In the genomic region with DNA sequence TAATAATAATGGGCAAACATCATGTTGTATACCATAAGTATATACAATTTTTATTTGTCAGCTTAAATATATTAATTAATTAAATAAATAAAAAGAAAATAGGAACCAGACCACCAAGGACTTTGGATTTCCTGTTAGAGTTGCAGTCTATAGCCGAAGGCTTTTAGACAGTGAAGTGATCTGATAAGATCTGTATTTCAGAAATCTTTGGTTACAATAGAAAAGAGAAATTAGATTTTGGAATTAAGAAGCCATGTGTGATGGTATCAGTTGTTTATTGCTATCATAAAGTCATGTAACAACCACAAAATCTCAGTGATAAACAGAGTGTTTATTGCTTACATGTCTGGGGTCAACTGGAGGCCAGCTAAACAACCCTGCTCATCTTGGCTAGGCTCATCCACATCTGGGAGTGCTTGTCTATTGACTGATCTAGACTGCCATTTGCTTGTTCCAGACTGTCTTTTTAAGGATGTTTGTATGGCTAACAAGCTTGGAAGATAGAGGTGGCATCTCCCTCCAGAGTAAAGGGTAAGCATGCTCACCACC, we compare ENCODE assay signal across 17 cellular contexts.
DNase-seq lines count a peak whose midpoint lies in the region; ATAC-seq and TF ChIP-seq lines count a peak whose summit lies in the region.
"Had no signal": no experiment of that assay in that cellular context is flagged by ENCODE, and none has a peak within 500 bp of the region (broad histone marks: within the 10 kb centered on the region; RNA-seq: fewer than 3 reads in every experiment).

No MANE protein-coding gene starts in this region.

- H3K4me3 ChIP-seq in SK-N-SH (ENCODE audit: low read depth in 2 of 2, low read length in 1 of 2), result no peak overlapping the region
- H3K4me3 ChIP-seq in fibroblast of villous mesenchyme (ENCODE audit: low read depth, low read length), result no peak overlapping the region
- H3K4me3 ChIP-seq: BLaER1, GM12878 had no signal

- no peak for TF ChIP-seq RAD21 in SK-N-SH (IDR thresholded peaks at IDR 0.05; ENCODE audit: low read length)

- no peaks in the 10 kb centered on the region for H3K9me2 ChIP-seq in SK-N-SH

- no peaks in the 10 kb centered on the region for H3K9me3 Mint-ChIP-seq in activated T-cell treated with anti-CD3 and anti-CD28 coated beads, Interleukin-2, amount 50 U/mL, for 24 hours

- H4K20me1 ChIP-seq in SK-N-SH (ENCODE audit: insufficient read depth), result no peaks in the 10 kb centered on the region
- H4K20me1 ChIP-seq: BLaER1 had no signal

- H3K4me2 ChIP-seq in SK-N-SH, result no peak overlapping the region
- H3K4me2 ChIP-seq: BLaER1 had no signal

- no peak overlapping the region for H3K27ac Mint-ChIP-seq in activated T-cell treated with anti-CD3 and anti-CD28 coated beads, Interleukin-2, amount 50 U/mL, for 24 hours
- H3K27ac Mint-ChIP-seq: CD4-positive, alpha-beta memory T cell had no signal

- H3K27me3 ChIP-seq in SK-N-SH (ENCODE audit: insufficient read depth), result no peaks in the 10 kb centered on the region; the same call in 1 of the 2 replicates

- no peak overlapping the region for H2AFZ ChIP-seq in SK-N-SH (ENCODE audit: low read depth)

- H3K9ac ChIP-seq in SK-N-SH, result no peak overlapping the region
- H3K9ac ChIP-seq: BLaER1 had no signal

- no peak for TF ChIP-seq EP300 in SK-N-SH (IDR thresholded peaks at IDR 0.05; ENCODE audit: borderline replicate concordance in 1 of 2, low read depth in 1 of 2, low read length in 1 of 2)

- H3K4me1 Mint-ChIP-seq in activated T-cell treated with anti-CD3 and anti-CD28 coated beads, Interleukin-2, amount 50 U/mL, for 24 hours (ENCODE audit: low read depth), result peaks cover 4% of the 10 kb centered on the region
- H3K4me1 Mint-ChIP-seq: CD4-positive, alpha-beta memory T cell had no signal

- ATAC-seq in HG02571 (IDR thresholded peaks at IDR 0.05; ENCODE audit: unreplicated experiment), result no peak
- ATAC-seq: GM12878, HCT116 had no signal

- POLR2A ChIA-PET in SK-N-SH (lab: Yijun Ruan, JAX), result no interaction called here

- WGBS in SK-N-SH (ENCODE audit: low lambda C conversion rate), result 18% methylated on average over 1 of the region's 1 CpG

- no peak overlapping the region for H3K4me3 Mint-ChIP-seq in activated T-cell treated with anti-CD3 and anti-CD28 coated beads, Interleukin-2, amount 50 U/mL, for 24 hours
- H3K4me3 Mint-ChIP-seq: CD14-positive monocyte; CD4-positive, alpha-beta memory T cell had no signal

- CTCF ChIA-PET in SK-N-SH (lab: Yijun Ruan, JAX), result no interaction called here

- peaks cover 19% of the 10 kb centered on the region for H3K27me3 Mint-ChIP-seq in activated T-cell treated with anti-CD3 and anti-CD28 coated beads, Interleukin-2, amount 50 U/mL, for 24 hours
- H3K27me3 Mint-ChIP-seq: CD4-positive, alpha-beta memory T cell had no signal

- no peaks in the 10 kb centered on the region for H3K36me3 Mint-ChIP-seq in activated T-cell treated with anti-CD3 and anti-CD28 coated beads, Interleukin-2, amount 50 U/mL, for 24 hours (ENCODE audit: low read depth)
- H3K36me3 Mint-ChIP-seq: CD14-positive monocyte; CD4-positive, alpha-beta memory T cell had no signal

- H3K4me1 ChIP-seq in SK-N-SH (ENCODE audit: control insufficient read depth in 1 of 2, insufficient read depth in 2 of 2, low read depth in 1 of 2, low read length in 1 of 2), result 0 out of 4 replicates have a peak, but pooled peaks cover 0 to 2% of the 10 kb centered on the region in 2 experiments
- H3K4me1 ChIP-seq: BLaER1 had no signal

- H3K9me3 ChIP-seq in SK-N-SH, result no peaks in the 10 kb centered on the region

- TF ChIP-seq CTCF in SK-N-SH (IDR thresholded peaks at IDR 0.05) (no peak), fibroblast of villous mesenchyme (IDR thresholded peaks at IDR 0.05; ENCODE audit: insufficient read depth, low read depth, low read length) (no peak)

- no peaks in the 10 kb centered on the region for H3K79me2 ChIP-seq in SK-N-SH (ENCODE audit: insufficient read depth)

- no peaks in the 10 kb centered on the region for H3K36me3 ChIP-seq in SK-N-SH (replicated peaks in 1 of 2; ENCODE audit: control insufficient read depth in 1 of 2, insufficient read depth in 2 of 2, low read length in 1 of 2)
- H3K36me3 ChIP-seq: BLaER1 had no signal

- DNase-seq in M059J (ENCODE audit: low read depth) (peak; percentile 9), SK-N-SH (peak; percentile 22), fibroblast of villous mesenchyme (ENCODE audit: low read depth) (peak; percentile 71), AG08395 (ENCODE audit: low spot score) (no peak)
- DNase-seq in activated T-cell treated with anti-CD3 and anti-CD28 coated beads, Interleukin-2, amount 50 U/mL, for 24 hours, result no peak
- DNase-seq: CD4-positive, alpha-beta memory T cell; DMS53; DND-41; EL; GOT3; H7 had no signal

- no peak overlapping the region for H3K27ac ChIP-seq in SK-N-SH (ENCODE audit: low read depth in 2 of 2, low read length in 1 of 2)
- H3K27ac ChIP-seq: BLaER1, HL-60 had no signal

- peaks cover 8% of the 10 kb centered on the region for H3F3A ChIP-seq in SK-N-SH (replicated peaks; ENCODE audit: insufficient read depth)

TF ChIP-seq in SK-N-SH, 30 proteins besides CTCF, POLR2A, EP300 and RAD21:
- no peak for TF ChIP-seq RXRA (IDR thresholded peaks at IDR 0.05; ENCODE audit: borderline replicate concordance, low read depth)
- no peak for TF ChIP-seq FOXJ3 (CRISPR knock-in tag; IDR thresholded peaks at IDR 0.05)
- TF ChIP-seq CHD2 (IDR thresholded peaks at IDR 0.05; ENCODE audit: low read length, partially characterized antibody), result no peak
- TF ChIP-seq RFX5 (IDR thresholded peaks at IDR 0.05; ENCODE audit: low read length), result no peak
- TF ChIP-seq ELF1 (IDR thresholded peaks at IDR 0.05), result no peak
- no peak for TF ChIP-seq SMC3 (IDR thresholded peaks at IDR 0.05; ENCODE audit: low read depth, low read length)
- no peak for TF ChIP-seq NRF1 (IDR thresholded peaks at IDR 0.05; ENCODE audit: low read depth, low read length)
- TF ChIP-seq GATA2 (CRISPR knock-in tag; IDR thresholded peaks at IDR 0.05), result no peak
- TF ChIP-seq TEAD4 (IDR thresholded peaks at IDR 0.05; ENCODE audit: borderline replicate concordance, insufficient read depth), result no peak
- TF ChIP-seq, protein P1, sequence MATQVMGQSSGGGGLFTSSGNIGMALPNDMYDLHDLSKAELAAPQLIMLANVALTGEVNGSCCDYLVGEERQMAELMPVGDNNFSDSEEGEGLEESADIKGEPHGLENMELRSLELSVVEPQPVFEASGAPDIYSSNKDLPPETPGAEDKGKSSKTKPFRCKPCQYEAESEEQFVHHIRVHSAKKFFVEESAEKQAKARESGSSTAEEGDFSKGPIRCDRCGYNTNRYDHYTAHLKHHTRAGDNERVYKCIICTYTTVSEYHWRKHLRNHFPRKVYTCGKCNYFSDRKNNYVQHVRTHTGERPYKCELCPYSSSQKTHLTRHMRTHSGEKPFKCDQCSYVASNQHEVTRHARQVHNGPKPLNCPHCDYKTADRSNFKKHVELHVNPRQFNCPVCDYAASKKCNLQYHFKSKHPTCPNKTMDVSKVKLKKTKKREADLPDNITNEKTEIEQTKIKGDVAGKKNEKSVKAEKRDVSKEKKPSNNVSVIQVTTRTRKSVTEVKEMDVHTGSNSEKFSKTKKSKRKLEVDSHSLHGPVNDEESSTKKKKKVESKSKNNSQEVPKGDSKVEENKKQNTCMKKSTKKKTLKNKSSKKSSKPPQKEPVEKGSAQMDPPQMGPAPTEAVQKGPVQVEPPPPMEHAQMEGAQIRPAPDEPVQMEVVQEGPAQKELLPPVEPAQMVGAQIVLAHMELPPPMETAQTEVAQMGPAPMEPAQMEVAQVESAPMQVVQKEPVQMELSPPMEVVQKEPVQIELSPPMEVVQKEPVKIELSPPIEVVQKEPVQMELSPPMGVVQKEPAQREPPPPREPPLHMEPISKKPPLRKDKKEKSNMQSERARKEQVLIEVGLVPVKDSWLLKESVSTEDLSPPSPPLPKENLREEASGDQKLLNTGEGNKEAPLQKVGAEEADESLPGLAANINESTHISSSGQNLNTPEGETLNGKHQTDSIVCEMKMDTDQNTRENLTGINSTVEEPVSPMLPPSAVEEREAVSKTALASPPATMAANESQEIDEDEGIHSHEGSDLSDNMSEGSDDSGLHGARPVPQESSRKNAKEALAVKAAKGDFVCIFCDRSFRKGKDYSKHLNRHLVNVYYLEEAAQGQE (IDR thresholded peaks at IDR 0.05; ENCODE audit: low read depth, low read length), result no peak
- no peak for TF ChIP-seq MEF2A (IDR thresholded peaks at IDR 0.05; ENCODE audit: borderline replicate concordance, low read depth)
- TF ChIP-seq, protein P2, sequence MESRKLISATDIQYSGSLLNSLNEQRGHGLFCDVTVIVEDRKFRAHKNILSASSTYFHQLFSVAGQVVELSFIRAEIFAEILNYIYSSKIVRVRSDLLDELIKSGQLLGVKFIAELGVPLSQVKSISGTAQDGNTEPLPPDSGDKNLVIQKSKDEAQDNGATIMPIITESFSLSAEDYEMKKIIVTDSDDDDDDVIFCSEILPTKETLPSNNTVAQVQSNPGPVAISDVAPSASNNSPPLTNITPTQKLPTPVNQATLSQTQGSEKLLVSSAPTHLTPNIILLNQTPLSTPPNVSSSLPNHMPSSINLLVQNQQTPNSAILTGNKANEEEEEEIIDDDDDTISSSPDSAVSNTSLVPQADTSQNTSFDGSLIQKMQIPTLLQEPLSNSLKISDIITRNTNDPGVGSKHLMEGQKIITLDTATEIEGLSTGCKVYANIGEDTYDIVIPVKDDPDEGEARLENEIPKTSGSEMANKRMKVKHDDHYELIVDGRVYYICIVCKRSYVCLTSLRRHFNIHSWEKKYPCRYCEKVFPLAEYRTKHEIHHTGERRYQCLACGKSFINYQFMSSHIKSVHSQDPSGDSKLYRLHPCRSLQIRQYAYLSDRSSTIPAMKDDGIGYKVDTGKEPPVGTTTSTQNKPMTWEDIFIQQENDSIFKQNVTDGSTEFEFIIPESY (IDR thresholded peaks at IDR 0.05; ENCODE audit: borderline replicate concordance, low read depth), result no peak
TF ChIP-seq in SK-N-SH: peak in this region for 0.

Comparison
In these comparisons a context has a peak if more than half of its experiments do, and no peak if none do; other contexts are left out.
1. DNase-seq: peak in M059J (single experiment), SK-N-SH (single experiment) and fibroblast of villous mesenchyme (single experiment); none in AG08395 (single experiment) and activated T-cell treated with anti-CD3 and anti-CD28 coated beads, Interleukin-2, amount 50 U/mL, for 24 hours (single experiment).